Comparison of ENCODE assay signal across 27 cellular contexts in genomic region chr5:95872333-95873268, GRCh38. TPM values are rescaled to one million over a fixed set of nuclear protein-coding genes. Genes with fewer than 3 reads are reported as not detected.
DNase-seq lines count a peak whose midpoint lies in the region; ATAC-seq, FAIRE-seq and TF ChIP-seq lines count a peak whose summit lies in the region.
"Had no signal": no experiment of that assay in that cellular context is flagged by ENCODE, and none has a peak within 500 bp of the region (broad histone marks: within the 10 kb centered on the region; RNA-seq: fewer than 3 reads in every experiment).

No MANE protein-coding gene starts in this region.

- TF ChIP-seq CTCF in liver (IDR thresholded peaks at IDR 0.05; ENCODE audit: low read depth, low read length, missing input control), result no peak
- TF ChIP-seq CTCF in HepG2 (CRISPR knock-in tag; IDR thresholded peaks at IDR 0.05), result no peak
- TF ChIP-seq CTCF in transverse colon (IDR thresholded peaks at IDR 0.05), result no peak
- TF ChIP-seq CTCF in pancreas (IDR thresholded peaks at IDR 0.05), result no peak

- H3K79me2 ChIP-seq in HepG2 (ENCODE audit: insufficient read depth, low read length), result no peaks in the 10 kb centered on the region

- H3K27me3 ChIP-seq in liver (ENCODE audit: control insufficient read depth in 4 of 4, insufficient read depth in 4 of 4, low read length in 3 of 4) (no peaks in the 10 kb centered on the region), HepG2 (ENCODE audit: control insufficient read depth in 1 of 2, insufficient read depth in 2 of 2, low read length in 2 of 2) (no peaks in the 10 kb centered on the region), transverse colon (no peaks in the 10 kb centered on the region), pancreas (no peaks in the 10 kb centered on the region)
- H3K27me3 ChIP-seq: BLaER1, brain microvascular endothelial cell, SJSA1, stomach, thyroid gland had no signal

- no peak for TF ChIP-seq POLR2A in HepG2 (IDR thresholded peaks at IDR 0.05; ENCODE audit: insufficient read depth in 1 of 2, low read depth in 2 of 2, low read length in 2 of 2)
- no peak for TF ChIP-seq POLR2A in transverse colon (IDR thresholded peaks at IDR 0.05)

- BruUV-seq in HepG2 (replicated peaks; lab: Mats Ljungman, UMichigan), result no TSS peak

- DNase-seq in HepG2 (ENCODE audit: low spot score) (no peak), OCI-M1 (lab: John Stamatoyannopoulos, UW) (peak; percentile 35), fibroblast of gingiva (ENCODE audit: low read depth) (peak; percentile 84), transverse colon (no peak), pancreas (no peak)
- DNase-seq: activated CD4-positive, alpha-beta T cell treated with anti-CD3 and anti-CD28 coated beads for 48 hours; activated CD8-positive, alpha-beta memory T cell treated with anti-CD3 and anti-CD28 coated beads for 24 hours; activated gamma-delta T cell treated with Interleukin-2 at 50 U/mL for 16 hours; activated T-cell treated with anti-CD3 and anti-CD28 coated beads, Interleukin-2, amount 50 U/mL, for 1 hour; amniotic stem cell; brain microvascular endothelial cell; DMS153; immature natural killer cell; left colon; NCI-H146; NCI-H2107; NCI-H774; retina; stimulated activated CD4-positive, alpha-beta T cell treated with anti-CD3 and anti-CD28 coated beads, Interleukin-2, amount 100 ng/mL, for 24 hours; stomach; thyroid gland had no signal

- peak overlapping the region; percentile 22 for H3K27ac Mint-ChIP-seq in stimulated activated memory B cell treated with anti-CD40 and anti-IgM and Interleukin-4, amounts not matched to agents 10 μg/mL and 1 μg/mL and 100 μg/mL, for 72 hours
- H3K27ac Mint-ChIP-seq: immature natural killer cell, memory B cell had no signal

- FAIRE-seq in HepG2 (lab: Jason Lieb, UNC), result no peak
- FAIRE-seq in pancreas (lab: Jason Lieb, UNC), result no peak

- H3K4me1 ChIP-seq in liver (ENCODE audit: control insufficient read depth in 4 of 4, insufficient read depth in 4 of 4, low read length in 3 of 4) (peaks cover 2 to 27% (median 8%) of the 10 kb centered on the region in 4 donors), HepG2 (ENCODE audit: insufficient read depth, low read length) (peaks cover 64% of the 10 kb centered on the region), transverse colon (peaks cover 0 to 18% (median 8%) of the 10 kb centered on the region in 4 donors), pancreas (no peaks in the 10 kb centered on the region)
- H3K4me1 ChIP-seq: SJSA1, thyroid gland had no signal

- no peaks in the 10 kb centered on the region for H3K9me3 Mint-ChIP-seq in stimulated activated memory B cell treated with anti-CD40 and anti-IgM and Interleukin-4, amounts not matched to agents 10 μg/mL and 1 μg/mL and 100 μg/mL, for 72 hours
- H3K9me3 Mint-ChIP-seq: immature natural killer cell had no signal

- H4K20me1 ChIP-seq in HepG2 (ENCODE audit: insufficient read depth, low read length), result no peaks in the 10 kb centered on the region
- H4K20me1 ChIP-seq: BLaER1 had no signal

- H3K36me3 ChIP-seq in liver (ENCODE audit: control insufficient read depth in 4 of 4, insufficient read depth in 3 of 4, low read depth in 1 of 4, low read length in 3 of 4), result no peaks in the 10 kb centered on the region
- H3K36me3 ChIP-seq in HepG2 (replicated peaks in 1 of 2; ENCODE audit: control insufficient read depth in 1 of 2, insufficient read depth in 2 of 2, low read length in 2 of 2), result no peaks in the 10 kb centered on the region
- H3K36me3 ChIP-seq in transverse colon, result no peaks in the 10 kb centered on the region
- H3K36me3 ChIP-seq in pancreas, result no peaks in the 10 kb centered on the region
- H3K36me3 ChIP-seq: BLaER1, brain microvascular endothelial cell, SJSA1, stomach, thyroid gland had no signal

- CTCF ChIA-PET in HepG2 (lab: Yijun Ruan, JAX; ENCODE audit: low intra/inter-chr PET ratio, low total read pairs), result no interaction called here

- H3K9ac ChIP-seq in liver (ENCODE audit: low read depth in 1 of 2, low read length in 2 of 2) (peak overlapping the region in 1 of 2 donors; percentile 33), HepG2 (ENCODE audit: insufficient read depth, low read depth, low read length) (no peak overlapping the region)
- H3K9ac ChIP-seq: BLaER1 had no signal

- 58% methylated on average over 6 of the region's 6 CpGs for WGBS in liver
- 77% methylated on average over 6 of the region's 6 CpGs for WGBS in HepG2 (ENCODE audit: low lambda C conversion rate)
- 69 to 78% methylated on average over 3 to 6 of the region's 6 CpGs for WGBS in transverse colon (ENCODE audit: low coverage in 1 of 2), 2 donors
- 73 to 74% methylated on average over 6 of the region's 6 CpGs for WGBS in pancreas, 2 donors

- TF ChIP-seq RAD21 in liver (IDR thresholded peaks at IDR 0.05) (peak; percentile 12 to 17), HepG2 (CRISPR knock-in tag; IDR thresholded peaks at IDR 0.05) (no peak)

- ATAC-seq in HepG2, result no peak
- no peak for ATAC-seq in stimulated activated memory B cell treated with anti-CD40 and anti-IgM and Interleukin-4, amounts not matched to agents 10 μg/mL and 1 μg/mL and 100 μg/mL, for 72 hours
- no peak for ATAC-seq in pancreas
- ATAC-seq: HCT116, left colon had no signal

- no peak overlapping the region for H2AFZ ChIP-seq in HepG2 (ENCODE audit: low read length)

- H3K9me3 ChIP-seq in liver (ENCODE audit: control insufficient read depth in 4 of 4, low read length in 3 of 4) (no peaks in the 10 kb centered on the region), HepG2 (ENCODE audit: low read length) (no peaks in the 10 kb centered on the region), transverse colon (no peaks in the 10 kb centered on the region), pancreas (no peaks in the 10 kb centered on the region)
- H3K9me3 ChIP-seq: SJSA1, stomach, thyroid gland had no signal

- intact Hi-C loops in HepG2 (cut with micrococcal nuclease; ENCODE audit: unreplicated experiment) (no loop called here), transverse colon (cut with DNase I; ENCODE audit: low total_unique reads) (no loop called here), pancreas (cut with DNase I) (loop anchor here in 1 of 3 donors (10.0 kb wide), 1 partner anchor 452 kb away; no protein-coding TSS in a partner anchor)

- H3K4me3 Mint-ChIP-seq in stimulated activated memory B cell treated with anti-CD40 and anti-IgM and Interleukin-4, amounts not matched to agents 10 μg/mL and 1 μg/mL and 100 μg/mL, for 72 hours, result no peak overlapping the region
- H3K4me3 Mint-ChIP-seq: immature natural killer cell, memory B cell had no signal

- POLR2A ChIA-PET in HepG2 (lab: Yijun Ruan, JAX), result interaction anchor here (2.7 kb wide), 1 partner anchor 8 kb away, joined by 12 read pairs; no protein-coding TSS in a partner anchor

- no peaks in the 10 kb centered on the region for H3K36me3 Mint-ChIP-seq in stimulated activated memory B cell treated with anti-CD40 and anti-IgM and Interleukin-4, amounts not matched to agents 10 μg/mL and 1 μg/mL and 100 μg/mL, for 72 hours
- H3K36me3 Mint-ChIP-seq: memory B cell had no signal

- H3K4me1 Mint-ChIP-seq in stimulated activated memory B cell treated with anti-CD40 and anti-IgM and Interleukin-4, amounts not matched to agents 10 μg/mL and 1 μg/mL and 100 μg/mL, for 72 hours, result peaks cover 28% of the 10 kb centered on the region

- TF ChIP-seq EP300 in HepG2 (IDR thresholded peaks at IDR 0.05; ENCODE audit: low read depth in 2 of 2, low read length in 2 of 2) (no peak), HepG2 (CRISPR knock-in tag; IDR thresholded peaks at IDR 0.05; ENCODE audit: borderline replicate concordance) (no peak), transverse colon (IDR thresholded peaks at IDR 0.05; ENCODE audit: low read depth) (no peak)

- H3K27me3 Mint-ChIP-seq in stimulated activated memory B cell treated with anti-CD40 and anti-IgM and Interleukin-4, amounts not matched to agents 10 μg/mL and 1 μg/mL and 100 μg/mL, for 72 hours, result no peaks in the 10 kb centered on the region

- in situ Hi-C loops in HepG2 (cut with HindIII; ENCODE audit: extremely low pct_ligation_motif_present, low pct_unique_long_range_greater_than_20kb), result no loop called here
- in situ Hi-C loops in transverse colon (cut with MboI; ENCODE audit: low pct_ligation_motif_present in 1 of 4, low pct_unique_long_range_greater_than_20kb in 1 of 4, low sequenced_read_pairs in 3 of 4), result loop anchor here in 2 of 4 donors (25.0 kb wide), 3 partner anchors 90 to 715 kb away; partner anchors contain the start of gene ELL2 (in 2 of the 2)

- no peak overlapping the region for H3K4me2 ChIP-seq in HepG2 (ENCODE audit: low read depth, low read length)

- H3K4me3 ChIP-seq in liver (ENCODE audit: low read depth in 1 of 3, low read length in 3 of 3) (no peak overlapping the region), HepG2 (replicated peaks in 1 of 3; ENCODE audit: insufficient read depth in 1 of 3, low read depth in 2 of 3, low read length in 3 of 3) (no peak overlapping the region), transverse colon (no peak overlapping the region), pancreas (no peak overlapping the region)
- H3K4me3 ChIP-seq: BLaER1, SJSA1, stomach, thyroid gland had no signal

- H3K27ac ChIP-seq in liver (ENCODE audit: low read depth in 1 of 2, low read length in 2 of 2) (peak overlapping the region; percentile 76 to 77), HepG2 (ENCODE audit: extremely low read length, insufficient read depth, low read length) (no peak overlapping the region), transverse colon (no peak overlapping the region), pancreas (no peak overlapping the region)
- H3K27ac ChIP-seq: BLaER1, brain microvascular endothelial cell, SJSA1, stomach, thyroid gland had no signal

RNA-seq across cellular contexts. Expression of gene GLRX, which starts 50.1 kb away (rescaled TPM):
- total RNA-seq in liver (10 to 100 TPM; 48.2 to 61.8 TPM), HepG2 (2016; rRNA removed; fragmentation: Illumina TruSeq; extraction: Trizol) (63.8 and 71.9 TPM in 2 replicates), transverse colon (100 to 1,000 TPM in 1 of 4 donors, 10 to 100 TPM in 3; 50.5 to 112 (median 64.4) TPM), pancreas (10 to 100 TPM in 1 of 6 donors, 1 to 10 TPM in 5; 1.7 to 11.2 (median 4.4) TPM)
- polyA plus RNA-seq in liver (100 to 1,000 TPM; 152 to 187 TPM), HepG2 (2011; rRNA removed) (499 and 615 TPM in 2 replicates), pancreas (10 to 100 TPM; 15.7 to 20.9 TPM)
- 27.6 and 30.6 TPM in 2 replicates for total RNA-seq in HepG2 (2016; cell fraction: cytosol; rRNA removed; fragmentation: Illumina TruSeq; extraction: Trizol; ENCODE audit: low read depth)
- total RNA-seq in HepG2 (2016; cell fraction: insoluble cytoplasmic fraction; rRNA removed; fragmentation: Illumina TruSeq; extraction: Trizol), result 64.8 and 79.1 TPM in 2 replicates
- total RNA-seq in HepG2 (2016; cell fraction: membrane; rRNA removed; fragmentation: Illumina TruSeq; extraction: Trizol), result 27.3 and 28.0 TPM in 2 replicates
- 27.2 and 28.1 TPM in 2 replicates for total RNA-seq in HepG2 (2016; cell fraction: nucleus; rRNA removed; fragmentation: Illumina TruSeq; extraction: Trizol)
- polyA plus RNA-seq in HepG2 (2011; cell fraction: cytosol; rRNA removed), result 393 and 503 TPM in 2 replicates
- polyA plus RNA-seq in HepG2 (2011; cell fraction: nucleus; rRNA removed), result 87.8 and 90.3 TPM in 2 replicates
- 244 and 269 TPM in 2 replicates for polyA plus RNA-seq in HepG2 (2012)
- 25.5 and 30.2 TPM in 2 replicates for polyA plus RNA-seq in HepG2 (2016; cell fraction: cytosol; fragmentation: Illumina TruSeq; extraction: Trizol; ENCODE audit: low read depth)
- 107 and 117 TPM in 2 replicates for polyA plus RNA-seq in HepG2 (2016; cell fraction: insoluble cytoplasmic fraction; fragmentation: Illumina TruSeq; extraction: Trizol; ENCODE audit: low read depth)
- 23.9 and 28.1 TPM in 2 replicates for polyA plus RNA-seq in HepG2 (2016; cell fraction: membrane; fragmentation: Illumina TruSeq; extraction: Trizol; ENCODE audit: low read depth)
- 59.6 and 62.5 TPM in 2 replicates for polyA plus RNA-seq in HepG2 (2016; cell fraction: nucleus; fragmentation: Illumina TruSeq; extraction: Trizol; ENCODE audit: insufficient read depth, low read depth)
- 44.3 and 186 TPM in 2 replicates for polyA minus RNA-seq in HepG2 (2011; rRNA and poly(A)+ RNA removed; ENCODE audit: low replicate concordance)
- polyA minus RNA-seq in HepG2 (2011; cell fraction: cytosol; rRNA and poly(A)+ RNA removed), result 49.7 and 65.5 TPM in 2 replicates
- polyA minus RNA-seq in HepG2 (2011; cell fraction: nucleus; rRNA and poly(A)+ RNA removed), result 62.3 and 93.9 TPM in 2 replicates

Comparison
In these comparisons a context has a peak if more than half of its experiments do, and no peak if none do; other contexts are left out.
1. H3K27ac ChIP-seq: peak in liver (2 of 2); none in HepG2 (single experiment), transverse colon (0 of 4) and pancreas (0 of 4).
2. DNase-seq: peak in OCI-M1 (single experiment) and fibroblast of gingiva (single experiment); none in HepG2 (single experiment), transverse colon (single experiment) and pancreas (0 of 6).